In the genomic region with DNA sequence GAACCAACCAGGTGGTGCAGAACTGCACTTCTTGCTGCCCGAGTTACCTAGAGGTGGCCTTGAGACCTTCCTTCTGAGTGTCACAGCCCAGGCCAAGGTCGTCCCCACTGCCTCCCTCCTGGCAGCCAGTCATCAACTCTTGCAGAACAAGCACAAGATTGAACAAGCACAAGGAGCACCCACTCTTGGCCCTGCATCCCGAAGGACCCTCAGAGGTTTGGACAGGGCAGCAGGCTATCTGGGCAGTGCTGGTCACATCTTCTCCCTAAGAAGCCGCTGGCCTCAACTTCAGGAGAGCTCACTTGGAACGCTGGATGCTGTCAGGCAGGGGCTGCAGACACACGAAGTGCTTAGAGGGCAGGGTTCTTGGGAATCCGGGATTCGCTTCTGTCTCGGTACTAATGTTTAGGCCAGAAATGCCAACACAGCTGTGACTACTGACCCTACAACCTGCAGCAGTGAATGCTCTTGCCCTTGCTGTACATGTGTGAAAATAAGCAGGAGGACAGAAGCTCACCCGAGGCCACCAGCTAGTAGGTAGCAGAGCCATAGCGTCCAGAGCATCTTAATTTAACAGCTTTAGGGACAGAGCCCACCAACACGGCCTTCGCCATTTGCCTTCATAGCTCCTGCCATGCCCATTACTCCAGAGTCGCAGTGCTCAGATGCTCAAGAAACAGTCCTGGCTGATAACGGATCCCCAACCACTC, we compare ENCODE assay signal across 19 cellular contexts. TPM values are rescaled to one million over a fixed set of nuclear protein-coding genes. Genes with fewer than 3 reads are reported as not detected.
DNase-seq lines count a peak whose midpoint lies in the region; ATAC-seq and TF ChIP-seq lines count a peak whose summit lies in the region.
"Had no signal": no experiment of that assay in that cellular context is flagged by ENCODE, and none has a peak within 500 bp of the region (broad histone marks: within the 10 kb centered on the region; RNA-seq: fewer than 3 reads in every experiment).

No MANE protein-coding gene starts in this region.

- H3K36me3 Mint-ChIP-seq in glutamatergic neuron (ENCODE audit: unreplicated experiment) = peaks cover 12% of the 10 kb centered on the region
- H3K36me3 Mint-ChIP-seq: CD8-positive, alpha-beta T cell had no signal

- peaks cover 5% of the 10 kb centered on the region for H3K9me3 Mint-ChIP-seq in glutamatergic neuron (ENCODE audit: unreplicated experiment)
- H3K9me3 Mint-ChIP-seq: CD8-positive, alpha-beta T cell had no signal

- H3K27me3 Mint-ChIP-seq in glutamatergic neuron (ENCODE audit: unreplicated experiment) = peaks cover 25% of the 10 kb centered on the region

- no peaks in the 10 kb centered on the region for H3K27me3 ChIP-seq in heart left ventricle
- no peaks in the 10 kb centered on the region for H3K27me3 ChIP-seq in right cardiac atrium (ENCODE audit: control insufficient read depth, insufficient read depth)
- H3K27me3 ChIP-seq in parathyroid adenoma (ENCODE audit: control insufficient read depth, insufficient read depth, low read length) = no peaks in the 10 kb centered on the region
- no peaks in the 10 kb centered on the region for H3K27me3 ChIP-seq in prostate gland (replicated peaks; ENCODE audit: insufficient read depth)
- H3K27me3 ChIP-seq: MG63 had no signal

- H3K27ac Mint-ChIP-seq in glutamatergic neuron (ENCODE audit: unreplicated experiment) = no peak overlapping the region

- DNase-seq in heart left ventricle = peak in 3 of 5 donors; percentile 5 to 44 (median 20)
- DNase-seq in right cardiac atrium = no peak
- DNase-seq in glutamatergic neuron = peak; percentile 4
- no peak for DNase-seq in HK-2 (ENCODE audit: unreplicated experiment)
- DNase-seq in GM10266 (ENCODE audit: extremely low spot score) = no peak
- no peak for DNase-seq in prostate gland (ENCODE audit: low spot score)
- DNase-seq in cerebellum (ENCODE audit: low spot score) = no peak
- DNase-seq: ACHN; CD8-positive, alpha-beta T cell; MG63; NCI-H1092 treated with DMSO at 0.1 percent for 48 hours; NCI-H1694 treated with DMSO at 0.1 percent for 48 hours; NCI-H2171; NCI-H82; SHP77 treated with DMSO at 0.1 percent for 48 hours had no signal

- no peaks in the 10 kb centered on the region for H3K4me1 Mint-ChIP-seq in glutamatergic neuron (ENCODE audit: low read depth, unreplicated experiment)

- H2AFZ ChIP-seq in parathyroid adenoma = no peak overlapping the region

- H3K9me3 ChIP-seq in heart left ventricle (no peaks in the 10 kb centered on the region), right cardiac atrium (ENCODE audit: control insufficient read depth, low read length) (no peaks in the 10 kb centered on the region), parathyroid adenoma (ENCODE audit: control insufficient read depth, low read length) (no peaks in the 10 kb centered on the region), prostate gland (no peaks in the 10 kb centered on the region)
- H3K9me3 ChIP-seq: MG63 had no signal

- 89 to 94% (median 92%) methylated on average over 14 to 15 of the region's 15 CpGs for WGBS in heart left ventricle, 4 donors
- 89% methylated on average over 15 of the region's 15 CpGs for WGBS in right cardiac atrium
- whole genome bisulfite sequencing in prostate gland = 87% methylated on average over 15 of the region's 15 CpGs

- no peak overlapping the region for H3K4me3 Mint-ChIP-seq in glutamatergic neuron (ENCODE audit: unreplicated experiment)
- H3K4me3 Mint-ChIP-seq: CD8-positive, alpha-beta T cell had no signal

- no peak for ATAC-seq in heart left ventricle
- no peak for ATAC-seq in right cardiac atrium
- ATAC-seq: CD8-positive, alpha-beta T cell; Panc1 had no signal

- no peaks in the 10 kb centered on the region for H3K36me3 ChIP-seq in heart left ventricle
- no peaks in the 10 kb centered on the region for H3K36me3 ChIP-seq in parathyroid adenoma (ENCODE audit: control insufficient read depth, insufficient read depth, low read length)
- H3K36me3 ChIP-seq in prostate gland = no peaks in the 10 kb centered on the region
- H3K36me3 ChIP-seq: MG63 had no signal

- H3K4me2 ChIP-seq in parathyroid adenoma (ENCODE audit: low read length) = peak overlapping the region; percentile 52
- H3K4me2 ChIP-seq: KMS-11 had no signal

- H3K27ac ChIP-seq in heart left ventricle (no peak overlapping the region), right cardiac atrium (ENCODE audit: low read length) (no peak overlapping the region), parathyroid adenoma (peak overlapping the region; percentile 30), prostate gland (no peak overlapping the region)
- H3K27ac ChIP-seq: KMS-11 had no signal

- no peak overlapping the region for H3K9ac ChIP-seq in parathyroid adenoma
- H3K9ac ChIP-seq: KMS-11 had no signal

- TF ChIP-seq CTCF in heart left ventricle (IDR thresholded peaks at IDR 0.05) = no peak
- TF ChIP-seq CTCF in glutamatergic neuron (IDR thresholded peaks at IDR 0.05; ENCODE audit: partially characterized antibody, unreplicated experiment) = no peak
- no peak for TF ChIP-seq CTCF in parathyroid adenoma (IDR thresholded peaks at IDR 0.05)
- no peak for TF ChIP-seq CTCF in GM10266 (IDR thresholded peaks at IDR 0.05; ENCODE audit: control insufficient read depth, insufficient read depth, low read depth, missing control alignments)
- TF ChIP-seq CTCF in prostate gland (IDR thresholded peaks at IDR 0.05) = no peak

- H3K4me1 ChIP-seq in heart left ventricle (peaks cover 0 to 36% (median 16%) of the 10 kb centered on the region in 12 donors), right cardiac atrium (ENCODE audit: control insufficient read depth, insufficient read depth, low read length) (peaks cover 6% of the 10 kb centered on the region), parathyroid adenoma (peaks cover 32% of the 10 kb centered on the region), prostate gland (replicated peaks) (peaks cover 13% of the 10 kb centered on the region)

- TF ChIP-seq POLR2A in heart left ventricle (IDR thresholded peaks at IDR 0.05) (no peak), prostate gland (IDR thresholded peaks at IDR 0.05) (no peak)

- peaks cover 5% of the 10 kb centered on the region for H3K79me2 ChIP-seq in parathyroid adenoma

- H3K4me3 ChIP-seq in heart left ventricle (no peak overlapping the region), right cardiac atrium (ENCODE audit: low read length) (no peak overlapping the region), parathyroid adenoma (ENCODE audit: low read depth, low read length) (no peak overlapping the region), prostate gland (no peak overlapping the region)
- H3K4me3 ChIP-seq: MG63 had no signal

- intact Hi-C loops in heart left ventricle (cut with DNase I) (loop anchor here in 5 of 10 donors (5.0 to 10.0 kb wide), 5 partner anchors 35 to 897 kb away; a partner anchor contains a TSS), right cardiac atrium (cut with DNase I) (no loop called here), prostate gland (cut with DNase I) (loop anchor here (5.0 kb wide), 1 partner anchor 115 kb away; no protein-coding TSS in a partner anchor)

RNA-seq across cellular contexts. Expression of a gene that starts 4.0 kb away (rescaled TPM):
- total RNA-seq in heart left ventricle = 100 to 1,000 TPM in 5 of 9 donors, 10 to 100 TPM in 4; 57.5 to 177 (median 104) TPM
- 10 to 100 TPM; 43.5 to 78.9 TPM for polyA plus RNA-seq in heart left ventricle
- 10 to 100 TPM; 14.8 to 61.8 (median 40.7) TPM for total RNA-seq in right cardiac atrium
- 29.3 TPM for polyA plus RNA-seq in right cardiac atrium
- total RNA-seq in glutamatergic neuron (ENCODE audit: unreplicated experiment) = not detected
- total RNA-seq in prostate gland = 100 to 1,000 TPM; 111 to 170 TPM
- 13.5 TPM for total RNA-seq in cerebellum

RNA-seq across cellular contexts. Expression of a gene that starts 20.0 kb away (rescaled TPM):
- total RNA-seq in heart left ventricle (under 1 TPM in 5 of 9 donors, not detected in 4; 0.22 to 0.96 (median 0.51) TPM), right cardiac atrium (under 1 TPM in 1 of 4 donors, not detected in 3; 0.44 TPM), glutamatergic neuron (ENCODE audit: unreplicated experiment) (not detected), prostate gland (not detected), cerebellum (0.18 TPM)
- polyA plus RNA-seq in heart left ventricle (under 1 TPM in 1 of 2 donors, not detected in 1; 0.19 TPM), right cardiac atrium (0.27 TPM)
- total RNA-seq: CD8-positive, alpha-beta T cell; NCI-H460 had no signal

Comparison
In these comparisons a context has a peak if more than half of its experiments do, and no peak if none do; other contexts are left out.
1. DNase-seq: peak in heart left ventricle (3 of 5) and glutamatergic neuron (single experiment); none in right cardiac atrium (0 of 3), HK-2 (single experiment), GM10266 (single experiment), prostate gland (single experiment) and cerebellum (single experiment).
2. RNA of a gene that starts 4.0 kb away (total RNA-seq): 111 to 170 TPM in prostate gland, 57.5 to 177 TPM in heart left ventricle, 14.8 to 61.8 TPM in right cardiac atrium and 13.5 TPM in cerebellum (single experiment); not detected in glutamatergic neuron (single experiment); every median in the first group is over 10 times any median in the second.